ENCODE assay signal across 21 cellular contexts in genomic region chr14:62532186-62532585, GRCh38.
"Had no signal": no experiment of that assay in that cellular context is flagged by ENCODE, and none has a peak within 500 bp of the region (broad histone marks: within the 10 kb centered on the region; RNA-seq: fewer than 3 reads in every experiment).

No MANE protein-coding gene starts in this region.

- H3K9me3 Mint-ChIP-seq: activated B cell treated with CpG ODN at 0.5 μM for 24 hours; activated naive CD8-positive, alpha-beta T cell treated with anti-CD3 and anti-CD28 coated beads for 36 hours had no signal

- H3K4me3 ChIP-seq: cardiac muscle cell, dorsolateral prefrontal cortex, gastroesophageal sphincter, left ventricle myocardium inferior, tibial nerve had no signal

- H3K4me3 Mint-ChIP-seq: activated B cell treated with CpG ODN at 0.5 μM for 24 hours; activated naive CD8-positive, alpha-beta T cell treated with anti-CD3 and anti-CD28 coated beads for 36 hours; endodermal cell; memory B cell; naive thymus-derived CD8-positive, alpha-beta T cell; T-helper 2 cell treated with Interferon-gamma antibody and Interleukin-4, amounts not matched to agents 5 μg/mL and 100 μg/mL, for 36 hours had no signal

- H3K4me1 Mint-ChIP-seq: activated B cell treated with CpG ODN at 0.5 μM for 24 hours; activated naive CD8-positive, alpha-beta T cell treated with anti-CD3 and anti-CD28 coated beads for 36 hours; endodermal cell; memory B cell; naive thymus-derived CD8-positive, alpha-beta T cell had no signal

- H3K9me3 ChIP-seq: gastroesophageal sphincter, left ventricle myocardium inferior, neutrophil had no signal

- H3K27ac Mint-ChIP-seq: activated B cell treated with CpG ODN at 0.5 μM for 24 hours; activated naive CD8-positive, alpha-beta T cell treated with anti-CD3 and anti-CD28 coated beads for 36 hours; endodermal cell; memory B cell; naive thymus-derived CD8-positive, alpha-beta T cell; T-helper 2 cell treated with Interferon-gamma antibody and Interleukin-4, amounts not matched to agents 5 μg/mL and 100 μg/mL, for 36 hours had no signal

- H3K4me1 ChIP-seq: gastroesophageal sphincter, left ventricle myocardium inferior, tibial nerve had no signal

- H3K27me3 ChIP-seq: cardiac muscle cell, dorsolateral prefrontal cortex, gastroesophageal sphincter, neutrophil, tibial nerve had no signal

- H3K36me3 Mint-ChIP-seq: activated naive CD8-positive, alpha-beta T cell treated with anti-CD3 and anti-CD28 coated beads for 36 hours; memory B cell had no signal

- H3K36me3 ChIP-seq: cardiac muscle cell, gastroesophageal sphincter, left ventricle myocardium inferior, neutrophil, tibial nerve had no signal

- H3K27me3 Mint-ChIP-seq: activated B cell treated with CpG ODN at 0.5 μM for 24 hours; activated naive CD8-positive, alpha-beta T cell treated with anti-CD3 and anti-CD28 coated beads for 36 hours; memory B cell had no signal

- ATAC-seq: gastroesophageal sphincter; naive thymus-derived CD8-positive, alpha-beta T cell had no signal

- DNase-seq: activated B cell treated with CpG ODN at 0.5 μM for 24 hours; activated CD4-positive, alpha-beta T cell treated with anti-CD3 and anti-CD28 coated beads for 48 hours; activated CD8-positive, alpha-beta memory T cell treated with anti-CD3 and anti-CD28 coated beads, Interleukin-2, amount 50 U/mL, for 48 hours; activated naive CD8-positive, alpha-beta T cell treated with anti-CD3 and anti-CD28 coated beads for 36 hours; anterior cingulate cortex; dorsolateral prefrontal cortex; endodermal cell; erythroblast; islet precursor cell; left ventricle myocardium inferior; naive thymus-derived CD8-positive, alpha-beta T cell; retina; stimulated activated CD4-positive, alpha-beta T cell treated with anti-CD3 and anti-CD28 coated beads, Interleukin-15, amount 100 ng/mL, for 24 hours; stimulated activated CD4-positive, alpha-beta T cell treated with anti-CD3 and anti-CD28 coated beads, Interleukin-4, amount 100 ng/mL, for 24 hours; stimulated activated naive CD4-positive, alpha-beta T cell had no signal

- H3K27ac ChIP-seq: cardiac muscle cell, dorsolateral prefrontal cortex, gastroesophageal sphincter, left ventricle myocardium inferior, neutrophil, tibial nerve had no signal
